ENCODE assay signal across 32 cellular contexts in the genomic region with DNA sequence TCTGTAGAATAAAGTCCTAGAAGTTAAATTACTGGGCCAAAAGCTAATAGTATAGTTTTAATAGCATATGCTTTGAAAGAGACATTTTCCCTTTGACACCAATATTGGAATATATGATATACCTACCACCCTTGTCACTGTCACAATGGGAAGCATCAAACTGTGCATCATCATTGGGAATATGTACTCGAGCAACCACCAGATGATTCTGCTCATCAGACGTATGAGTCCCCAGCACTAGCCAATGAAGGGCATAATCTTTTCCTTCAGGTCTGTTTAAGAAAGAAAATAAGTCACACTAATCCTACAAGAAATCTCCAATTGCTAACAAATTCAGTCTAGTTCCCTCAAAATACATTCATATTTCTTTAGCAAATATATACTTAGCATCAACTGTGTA.
"Had no signal": no experiment of that assay in that cellular context is flagged by ENCODE, and none has a peak within 500 bp of the region (broad histone marks: within the 10 kb centered on the region; RNA-seq: fewer than 3 reads in every experiment).

No MANE protein-coding gene starts in this region.

- H3K9me3 ChIP-seq: left lung, pancreas, prostate gland, stomach, testis, thyroid gland, transverse colon, upper lobe of left lung, vagina had no signal

- H3K27ac ChIP-seq: left lung, pancreas, prostate gland, skin epidermis, stomach, thyroid gland, transverse colon, upper lobe of left lung, vagina had no signal

- H3K27me3 ChIP-seq: testis, thyroid gland, transverse colon, upper lobe of left lung, vagina had no signal

- ATAC-seq: left colon; left lung; pancreas; right cardiac atrium; sciatic nerve; stimulated activated naive B cell treated with anti-CD40 and anti-IgM and Interleukin-4, amounts not matched to agents 10 μg/mL and 1 μg/mL and 100 μg/mL, for 72 hours; stimulated activated naive CD8-positive, alpha-beta T cell treated with anti-CD3 and anti-CD28 coated beads, Interleukin-15, Interleukin-2, amounts not matched to agents 100 U/mL and 50 U/mL, for 24 hours had no signal

- H3K27ac Mint-ChIP-seq: immature natural killer cell; naive B cell; stimulated activated naive B cell treated with anti-CD40 and anti-IgM and Interleukin-4, amounts not matched to agents 10 μg/mL and 1 μg/mL and 100 μg/mL, for 72 hours had no signal

- DNase-seq: hypothalamus; immature natural killer cell; kidney; left colon; left lung; mesendoderm; naive B cell; nucleus accumbens; pancreas; posterior cingulate gyrus; retina; right cardiac atrium; stimulated activated CD4-positive, alpha-beta T cell treated with anti-CD3 and anti-CD28 coated beads, Interleukin-12 subunit alpha, Interleukin-12 subunit beta, amount 100 ng/mL, for 4 hours; stimulated activated CD4-positive, alpha-beta T cell treated with anti-CD3 and anti-CD28 coated beads, Interleukin-15, amount 100 ng/mL, for 24 hours; stimulated activated CD4-positive, alpha-beta T cell treated with anti-CD3 and anti-CD28 coated beads, Interleukin-2, amount 100 ng/mL, for 24 hours; stimulated activated CD4-positive, alpha-beta T cell treated with anti-CD3 and anti-CD28 coated beads, Interleukin-4, amount 100 ng/mL, for 1 hour; stimulated activated naive B cell treated with anti-CD40 and anti-IgM and Interleukin-4, amounts not matched to agents 10 μg/mL and 1 μg/mL and 100 μg/mL, for 72 hours; stimulated activated naive CD8-positive, alpha-beta T cell treated with anti-CD3 and anti-CD28 coated beads, Interleukin-15, Interleukin-2, amounts not matched to agents 100 U/mL and 50 U/mL, for 24 hours; stomach; testis; thyroid gland; transverse colon; upper lobe of left lung had no signal

- FAIRE-seq: islet of Langerhans, kidney, pancreas had no signal

- H3K4me1 ChIP-seq: prostate gland, thyroid gland had no signal

- H3K36me3 ChIP-seq: pancreas, prostate gland, transverse colon, vagina had no signal

- H3K4me3 ChIP-seq: left lung, lung, pancreas, prostate gland, skin epidermis, stomach, testis, thyroid gland, transverse colon, upper lobe of left lung, vagina had no signal

- H3K9me3 Mint-ChIP-seq: immature natural killer cell; mesothelial cell of epicardium; naive B cell; stimulated activated naive B cell treated with anti-CD40 and anti-IgM and Interleukin-4, amounts not matched to agents 10 μg/mL and 1 μg/mL and 100 μg/mL, for 72 hours had no signal

- H3K27me3 Mint-ChIP-seq: naive B cell; stimulated activated naive B cell treated with anti-CD40 and anti-IgM and Interleukin-4, amounts not matched to agents 10 μg/mL and 1 μg/mL and 100 μg/mL, for 72 hours had no signal

- H3K4me3 Mint-ChIP-seq: immature natural killer cell; mesothelial cell of epicardium; naive B cell; nephron; neural crest cell; stimulated activated naive B cell treated with anti-CD40 and anti-IgM and Interleukin-4, amounts not matched to agents 10 μg/mL and 1 μg/mL and 100 μg/mL, for 72 hours had no signal
